ENCODE assay signal across 24 cellular contexts in genomic region chr10:71354771-71355170, GRCh38. TPM values are rescaled to one million over a fixed set of nuclear protein-coding genes. Genes with fewer than 3 reads are reported as not detected.
DNase-seq lines count a peak whose midpoint lies in the region; ATAC-seq and TF ChIP-seq lines count a peak whose summit lies in the region.
"Had no signal": no experiment of that assay in that cellular context is flagged by ENCODE, and none has a peak within 500 bp of the region (broad histone marks: within the 10 kb centered on the region; RNA-seq: fewer than 3 reads in every experiment).

No MANE protein-coding gene starts in this region.

- no peaks in the 10 kb centered on the region for H3K4me1 ChIP-seq in neural progenitor cell

- no peaks in the 10 kb centered on the region for H3K9me3 Mint-ChIP-seq in dendritic cell treated with granulocyte-macrophage colony-stimulating factor and Interleukin-4, amounts not matched to agents 40 ng/mL and 50 ng/mL, for 4 days
- no peaks in the 10 kb centered on the region for H3K9me3 Mint-ChIP-seq in neural progenitor cell
- H3K9me3 Mint-ChIP-seq: CD8-positive, alpha-beta T cell had no signal

- H4K20me1 ChIP-seq in neural progenitor cell (ENCODE audit: low read depth): no peaks in the 10 kb centered on the region

- no peaks in the 10 kb centered on the region for H3K36me3 ChIP-seq in neural progenitor cell

- H3K36me3 Mint-ChIP-seq in dendritic cell treated with granulocyte-macrophage colony-stimulating factor and Interleukin-4, amounts not matched to agents 40 ng/mL and 50 ng/mL, for 4 days (ENCODE audit: low read depth): peaks cover 94% of the 10 kb centered on the region
- H3K36me3 Mint-ChIP-seq in neural progenitor cell: no peaks in the 10 kb centered on the region

- H3K27ac Mint-ChIP-seq in dendritic cell treated with granulocyte-macrophage colony-stimulating factor and Interleukin-4, amounts not matched to agents 40 ng/mL and 50 ng/mL, for 4 days: peak overlapping the region; percentile 56
- peak overlapping the region; percentile 50 for H3K27ac Mint-ChIP-seq in neural progenitor cell
- H3K27ac Mint-ChIP-seq: CD8-positive, alpha-beta T cell had no signal

- no peak overlapping the region for H3K9ac ChIP-seq in neural progenitor cell
- H3K9ac ChIP-seq: BLaER1 treated with 17β-estradiol and CSF1 and Interleukin-3, amounts not matched to agents 10 nM and 100 nM; SK-N-SH had no signal

- peaks cover 71% of the 10 kb centered on the region for H3K4me1 Mint-ChIP-seq in dendritic cell treated with granulocyte-macrophage colony-stimulating factor and Interleukin-4, amounts not matched to agents 40 ng/mL and 50 ng/mL, for 4 days (ENCODE audit: low read depth)
- peaks cover 6% of the 10 kb centered on the region for H3K4me1 Mint-ChIP-seq in neural progenitor cell

- no peak overlapping the region for H3K27ac ChIP-seq in neural progenitor cell
- H3K27ac ChIP-seq: 22Rv1; BLaER1 treated with 17β-estradiol and CSF1 and Interleukin-3, amounts not matched to agents 10 nM and 100 nM; RWPE1 had no signal

- ATAC-seq in GM19328 (IDR thresholded peaks at IDR 0.05; ENCODE audit: unreplicated experiment): no peak
- ATAC-seq: CD8-positive, alpha-beta T cell had no signal

- H3F3A ChIP-seq in neural progenitor cell (ENCODE audit: low read depth): no peaks in the 10 kb centered on the region

- H3K4me3 ChIP-seq in neural progenitor cell: no peak overlapping the region
- H3K4me3 ChIP-seq: BLaER1 treated with 17β-estradiol and CSF1 and Interleukin-3, amounts not matched to agents 10 nM and 100 nM had no signal

- H2AFZ ChIP-seq in neural progenitor cell (replicated peaks): no peak overlapping the region

- no peaks in the 10 kb centered on the region for H3K79me2 ChIP-seq in neural progenitor cell (ENCODE audit: low read depth)

- DNase-seq in AG08395 (ENCODE audit: low spot score) (peak; percentile 8), HT1080 (ENCODE audit: low read depth) (peak; percentile 38), neural progenitor cell (ENCODE audit: low spot score) (no peak), NCI-H82 treated with DMSO at 0.1 percent for 48 hours (lab: John Stamatoyannopoulos, UW; ENCODE audit: unreplicated experiment) (no peak), NCI-H2196 treated with DMSO at 0.1 percent for 48 hours (lab: John Stamatoyannopoulos, UW; ENCODE audit: unreplicated experiment) (no peak), C1 segment of cervical spinal cord (lab: John Stamatoyannopoulos, UW) (no peak)
- DNase-seq: ACHN; CD8-positive, alpha-beta T cell; GDM1; H7; KBM-7; NCI-H1092; NCI-H1436; NCI-H1930; NCI-H2227 treated with DMSO at 0.1 percent for 48 hours; NCI-H510A; NK-92 treated with Interleukin-12 subunit alpha and Interleukin-12 subunit beta, amount 100 ng/mL, for 24 hours; SHP77 treated with DMSO at 0.1 percent for 48 hours; SK-N-SH had no signal

- H3K27me3 Mint-ChIP-seq in dendritic cell treated with granulocyte-macrophage colony-stimulating factor and Interleukin-4, amounts not matched to agents 40 ng/mL and 50 ng/mL, for 4 days: no peaks in the 10 kb centered on the region
- no peaks in the 10 kb centered on the region for H3K27me3 Mint-ChIP-seq in neural progenitor cell (ENCODE audit: insufficient read depth, low read depth)

- TF ChIP-seq CTCF in neural progenitor cell (IDR thresholded peaks at IDR 0.05): no peak

- no peaks in the 10 kb centered on the region for H3K27me3 ChIP-seq in neural progenitor cell
- H3K27me3 ChIP-seq: BLaER1 treated with 17β-estradiol and CSF1 and Interleukin-3, amounts not matched to agents 10 nM and 100 nM had no signal

- H3K4me3 Mint-ChIP-seq in dendritic cell treated with granulocyte-macrophage colony-stimulating factor and Interleukin-4, amounts not matched to agents 40 ng/mL and 50 ng/mL, for 4 days: no peak overlapping the region
- H3K4me3 Mint-ChIP-seq in neural progenitor cell: no peak overlapping the region
- H3K4me3 Mint-ChIP-seq: CD8-positive, alpha-beta T cell had no signal

- intact Hi-C loops in dendritic cell treated with granulocyte-macrophage colony-stimulating factor and Interleukin-4, amounts not matched to agents 40 ng/mL and 50 ng/mL, for 4 days (cut with micrococcal nuclease): no loop called here

- H3K9me3 ChIP-seq in neural progenitor cell (ENCODE audit: low read depth): no peaks in the 10 kb centered on the region
- H3K9me3 ChIP-seq: BLaER1 treated with 17β-estradiol and CSF1 and Interleukin-3, amounts not matched to agents 10 nM and 100 nM; SK-N-SH had no signal

- H3K4me2 ChIP-seq in neural progenitor cell: no peak overlapping the region
- H3K4me2 ChIP-seq: BLaER1 treated with 17β-estradiol and CSF1 and Interleukin-3, amounts not matched to agents 10 nM and 100 nM; SK-N-SH had no signal

RNA-seq across cellular contexts. Expression of gene SLC29A3, which starts 35.7 kb away (rescaled TPM):
- 1.4 and 1.6 TPM in 2 replicates for total RNA-seq in HT1080 (2014; rRNA removed; shearing (Covaris generic))
- 2.2 and 2.8 TPM in 2 replicates for polyA plus RNA-seq in HT1080 (2015; cell fraction: cytosol; rRNA removed)
- 1.7 and 1.8 TPM in 2 replicates for polyA plus RNA-seq in HT1080 (2015; cell fraction: nucleus; rRNA removed)
- 2.5 and 9.0 TPM in 2 replicates for total RNA-seq in neural progenitor cell (ENCODE audit: low replicate concordance)

RNA-seq across cellular contexts. Expression of gene CDH23, which starts 41.9 kb away (rescaled TPM):
- total RNA-seq in HT1080 (2014; rRNA removed; shearing (Covaris generic)): 0.23 TPM in 1 of 2 replicates, not detected in the other
- 0.05 TPM in 1 of 2 replicates, not detected in the other for polyA plus RNA-seq in HT1080 (2015; cell fraction: cytosol; rRNA removed)
- 0.04 and 0.06 TPM in 2 replicates for polyA plus RNA-seq in HT1080 (2015; cell fraction: nucleus; rRNA removed)
- total RNA-seq in neural progenitor cell (ENCODE audit: low replicate concordance): 5.9 and 10.3 TPM in 2 replicates

Comparison
In these comparisons a context has a peak if more than half of its experiments do, and no peak if none do; other contexts are left out.
1. DNase-seq: peak in AG08395 (single experiment) and HT1080 (single experiment); none in neural progenitor cell (single experiment), NCI-H82 treated with DMSO at 0.1 percent for 48 hours (single experiment), NCI-H2196 treated with DMSO at 0.1 percent for 48 hours (single experiment) and C1 segment of cervical spinal cord (0 of 14).